ENCODE assay signal across 8 cellular contexts in genomic region chr14:105299654-105300541, GRCh38. TPM values are rescaled to one million over a fixed set of nuclear protein-coding genes. Genes with fewer than 3 reads are reported as not detected.
DNase-seq lines count a peak whose midpoint lies in the region; ATAC-seq and TF ChIP-seq lines count a peak whose summit lies in the region.

No MANE protein-coding gene starts in this region.

- intact Hi-C loops in A673 (cut with micrococcal nuclease; ENCODE audit: unreplicated experiment) = no loop called here

- H3K9me3 ChIP-seq in A673 (ENCODE audit: low read depth, low read length, poor library complexity, severe bottlenecking) = no peaks in the 10 kb centered on the region
- no peaks in the 10 kb centered on the region for H3K9me3 ChIP-seq in SK-N-SH
- H3K9me3 ChIP-seq in ectodermal cell (ENCODE audit: control insufficient read depth, low read length) = no peaks in the 10 kb centered on the region

- CTCF ChIA-PET in A673 (lab: Charles Lee) = interaction anchor here (0.6 kb wide), 1 partner anchor 1440 kb away, joined by 3 read pairs; no protein-coding TSS in a partner anchor
- CTCF ChIA-PET in SK-N-SH (lab: Yijun Ruan, JAX) = interaction anchor here (0.9 to 1.6 kb wide), 5 partner anchors 9 to 254 kb away, joined by 3 to 6 read pairs (median 4); no protein-coding TSS in a partner anchor

- peak overlapping the region; percentile 76 to 92 (median 88) for H3K4me3 Mint-ChIP-seq in naive B cell

- TF ChIP-seq RAD21 in SK-N-SH (IDR thresholded peaks at IDR 0.05; ENCODE audit: low read length) = no peak

- H3K9ac ChIP-seq in SK-N-SH = peak overlapping the region; percentile 81

- DNase-seq in A673 (ENCODE audit: low spot score) (peak; percentile 26), SK-N-SH (peak; percentile 37), naive B cell (no peak), occipital lobe (lab: John Stamatoyannopoulos, UW) (no peak), foreskin melanocyte (no peak)

- ATAC-seq in GM18861 (IDR thresholded peaks at IDR 0.05; ENCODE audit: unreplicated experiment) = peak; percentile 19
- peak; percentile 7 for ATAC-seq in HG03066 (IDR thresholded peaks at IDR 0.05; ENCODE audit: low read depth, unreplicated experiment)
- ATAC-seq in naive B cell (ENCODE audit: low read depth in 2 of 2) = peak in 1 of 2 donors; percentile 2

- H3K79me2 ChIP-seq in SK-N-SH (ENCODE audit: insufficient read depth) = peaks cover 53% of the 10 kb centered on the region

- H3K27ac Mint-ChIP-seq in naive B cell = peak overlapping the region in 5 of 6 donors; percentile 9 to 75 (median 62)

- peaks cover 3% of the 10 kb centered on the region for H3F3A ChIP-seq in SK-N-SH (replicated peaks; ENCODE audit: insufficient read depth)

- TF ChIP-seq CTCF in A673 (conservative IDR thresholded peaks at IDR 0.05; ENCODE audit: low read depth, low read length) = no peak
- TF ChIP-seq CTCF in SK-N-SH (IDR thresholded peaks at IDR 0.05) = no peak

- peak overlapping the region; percentile 98 for H3K4me2 ChIP-seq in SK-N-SH

- no peak for TF ChIP-seq EP300 in SK-N-SH (IDR thresholded peaks at IDR 0.05; ENCODE audit: borderline replicate concordance in 1 of 2, low read depth in 1 of 2, low read length in 1 of 2)

- H3K27ac ChIP-seq in A673 (ENCODE audit: low read depth, low read length, poor library complexity, severe bottlenecking) (peak overlapping the region; percentile 91), SK-N-SH (ENCODE audit: low read depth in 2 of 2, low read length in 1 of 2) (peak overlapping the region; percentile 90 to 92; a peak in 3 of 4 replicates), ectodermal cell (ENCODE audit: insufficient read depth, low read depth, low read length, poor library complexity, severe bottlenecking) (no peak overlapping the region)

- H3K4me3 ChIP-seq in A673 (ENCODE audit: low read depth, low read length, poor library complexity, severe bottlenecking) (peak overlapping the region; percentile 88), SK-N-SH (ENCODE audit: low read depth in 2 of 2, low read length in 1 of 2) (peak overlapping the region; percentile 68 to 85), ectodermal cell (ENCODE audit: insufficient read depth, low read depth, low read length) (peak overlapping the region; percentile 76)

- H3K4me1 ChIP-seq in A673 (ENCODE audit: insufficient read depth, low read length, poor library complexity, severe bottlenecking) (no peaks in the 10 kb centered on the region), SK-N-SH (ENCODE audit: control insufficient read depth in 1 of 2, insufficient read depth in 2 of 2, low read depth in 1 of 2, low read length in 1 of 2) (peaks cover 0 to 10% of the 10 kb centered on the region in 2 experiments; a peak in 2 of 4 replicates), ectodermal cell (ENCODE audit: control insufficient read depth, insufficient read depth, low read length) (no peaks in the 10 kb centered on the region)

- H3K27me3 Mint-ChIP-seq in naive B cell = no peaks in the 10 kb centered on the region

- 11% methylated on average over 19 of the region's 54 CpGs for WGBS in SK-N-SH (ENCODE audit: low lambda C conversion rate)
- WGBS in ectodermal cell, 2 experiments = 12 to 13% methylated on average over 54 of the region's 54 CpGs

- no peaks in the 10 kb centered on the region for H3K9me2 ChIP-seq in SK-N-SH

- H3K27me3 ChIP-seq in A673 (replicated peaks; ENCODE audit: insufficient read depth, low read depth, low read length, poor library complexity) = no peaks in the 10 kb centered on the region
- no peaks in the 10 kb centered on the region for H3K27me3 ChIP-seq in SK-N-SH (ENCODE audit: insufficient read depth)
- peaks cover 17% of the 10 kb centered on the region for H3K27me3 ChIP-seq in ectodermal cell (ENCODE audit: control insufficient read depth, insufficient read depth, low read length, poor library complexity, severe bottlenecking)

- POLR2A ChIA-PET in A673 (lab: Charles Lee; ENCODE audit: low non-redundant PET) (no interaction called here), SK-N-SH (lab: Yijun Ruan, JAX) (interaction anchor here (0.7 to 1.9 kb wide), 4 partner anchors 8 to 517 kb away, joined by 3 to 7 read pairs (median 4); no protein-coding TSS in a partner anchor)

- H3K4me1 Mint-ChIP-seq in naive B cell = peaks cover 15 to 36% (median 32%) of the 10 kb centered on the region in 3 donors

- H3K36me3 Mint-ChIP-seq in naive B cell = no peaks in the 10 kb centered on the region

- H3K36me3 ChIP-seq in A673 (ENCODE audit: insufficient read depth, low read length, poor library complexity, severe bottlenecking) = no peaks in the 10 kb centered on the region
- no peaks in the 10 kb centered on the region for H3K36me3 ChIP-seq in SK-N-SH (replicated peaks in 1 of 2; ENCODE audit: control insufficient read depth in 1 of 2, insufficient read depth in 2 of 2, low read length in 1 of 2)
- no peaks in the 10 kb centered on the region for H3K36me3 ChIP-seq in ectodermal cell (ENCODE audit: control insufficient read depth, insufficient read depth, low read length)

- no TSS peak for BruUV-seq in A673 (replicated peaks; lab: Mats Ljungman, UMichigan)

- 0 out of 2 replicates have a peak overlapping the region, but pooled peaks have one; percentile 35 for H2AFZ ChIP-seq in SK-N-SH (ENCODE audit: low read depth)

- no peaks in the 10 kb centered on the region for H3K9me3 Mint-ChIP-seq in naive B cell

- peaks cover 22% of the 10 kb centered on the region for H4K20me1 ChIP-seq in SK-N-SH (ENCODE audit: insufficient read depth)

TF ChIP-seq in SK-N-SH, 30 proteins besides CTCF, POLR2A, EP300 and RAD21 (continues in another document):
- TF ChIP-seq JUND (IDR thresholded peaks at IDR 0.05) (no peak), SIN3A (IDR thresholded peaks at IDR 0.05; ENCODE audit: borderline replicate concordance, low read depth, low read length) (no peak), RCOR1 (IDR thresholded peaks at IDR 0.05; ENCODE audit: low read length) (peak; percentile 60; the same call in 1 of the 2 replicates), GABPA (IDR thresholded peaks at IDR 0.05; ENCODE audit: low read depth) (no peak), SMC3 (IDR thresholded peaks at IDR 0.05; ENCODE audit: low read depth, low read length) (no peak), ZBTB33 (IDR thresholded peaks at IDR 0.05; ENCODE audit: borderline replicate concordance, low read depth) (no peak), FOXJ3 (CRISPR knock-in tag; IDR thresholded peaks at IDR 0.05) (no peak), FOXM1 (IDR thresholded peaks at IDR 0.05; ENCODE audit: low read depth) (no peak)
- TF ChIP-seq, protein P1, sequence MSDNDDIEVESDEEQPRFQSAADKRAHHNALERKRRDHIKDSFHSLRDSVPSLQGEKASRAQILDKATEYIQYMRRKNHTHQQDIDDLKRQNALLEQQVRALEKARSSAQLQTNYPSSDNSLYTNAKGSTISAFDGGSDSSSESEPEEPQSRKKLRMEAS (IDR thresholded peaks at IDR 0.05; ENCODE audit: low read depth) = no peak
- TF ChIP-seq, protein P2, sequence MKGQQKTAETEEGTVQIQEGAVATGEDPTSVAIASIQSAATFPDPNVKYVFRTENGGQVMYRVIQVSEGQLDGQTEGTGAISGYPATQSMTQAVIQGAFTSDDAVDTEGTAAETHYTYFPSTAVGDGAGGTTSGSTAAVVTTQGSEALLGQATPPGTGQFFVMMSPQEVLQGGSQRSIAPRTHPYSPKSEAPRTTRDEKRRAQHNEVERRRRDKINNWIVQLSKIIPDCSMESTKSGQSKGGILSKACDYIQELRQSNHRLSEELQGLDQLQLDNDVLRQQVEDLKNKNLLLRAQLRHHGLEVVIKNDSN (IDR thresholded peaks at IDR 0.05; ENCODE audit: borderline replicate concordance, low read depth) = no peak

RNA-seq across cellular contexts. Expression of gene BRF1, which starts 0.9 kb away (rescaled TPM):
- total RNA-seq in A673 (2021) = 41.8 and 48.0 TPM in 2 replicates
- polyA plus RNA-seq in SK-N-SH (2012; rRNA removed) = 10.2 and 15.7 TPM in 2 replicates
- polyA plus RNA-seq in SK-N-SH (2012; cell fraction: cytosol; rRNA removed) = 6.7 and 10.4 TPM in 2 replicates
- 48.8 and 58.4 TPM in 2 replicates for polyA plus RNA-seq in SK-N-SH (2012; cell fraction: nucleus; rRNA removed)
- polyA plus RNA-seq in ectodermal cell (2013, experiment 1 of 4) = 27.3 TPM
- 29.6 TPM for polyA plus RNA-seq in ectodermal cell (2013, experiment 2 of 4)
- polyA plus RNA-seq in ectodermal cell (2013, experiment 3 of 4) = 25.8 TPM
- 27.4 TPM for polyA plus RNA-seq in ectodermal cell (2013, experiment 4 of 4)
- polyA plus RNA-seq in naive B cell (ENCODE audit: low read depth in 6 of 6) = 1 to 10 TPM; 3.1 to 8.9 (median 6.0) TPM
- 61.1 TPM for total RNA-seq in occipital lobe

RNA-seq across cellular contexts. Expression of gene PACS2, which starts 14.7 kb away (rescaled TPM):
- total RNA-seq in A673 (2021) (52.5 and 63.4 TPM in 2 replicates), occipital lobe (75.8 TPM)
- polyA plus RNA-seq in SK-N-SH (2012; rRNA removed) (27.4 and 42.7 TPM in 2 replicates), naive B cell (ENCODE audit: low read depth in 6 of 6) (1 to 10 TPM; 1.3 to 3.7 (median 1.5) TPM)
- polyA plus RNA-seq in SK-N-SH (2012; cell fraction: cytosol; rRNA removed) = 17.6 and 26.9 TPM in 2 replicates
- 174 and 202 TPM in 2 replicates for polyA plus RNA-seq in SK-N-SH (2012; cell fraction: nucleus; rRNA removed)
- 42.9 TPM for polyA plus RNA-seq in ectodermal cell (2013, experiment 1 of 4)
- polyA plus RNA-seq in ectodermal cell (2013, experiment 2 of 4) = 43.2 TPM
- polyA plus RNA-seq in ectodermal cell (2013, experiment 3 of 4) = 39.9 TPM
- 38.0 TPM for polyA plus RNA-seq in ectodermal cell (2013, experiment 4 of 4)

RNA-seq across cellular contexts. Expression of gene BTBD6, which starts 51.6 kb away (rescaled TPM):
- total RNA-seq in A673 (2021) = 39.5 and 39.9 TPM in 2 replicates
- polyA plus RNA-seq in SK-N-SH (2012; rRNA removed) = 20.9 and 21.0 TPM in 2 replicates
- polyA plus RNA-seq in SK-N-SH (2012; cell fraction: cytosol; rRNA removed) = 10.8 and 15.6 TPM in 2 replicates
- 53.9 and 56.9 TPM in 2 replicates for polyA plus RNA-seq in SK-N-SH (2012; cell fraction: nucleus; rRNA removed)
- polyA plus RNA-seq in ectodermal cell (2013, experiment 1 of 4) = 23.5 TPM
- 24.1 TPM for polyA plus RNA-seq in ectodermal cell (2013, experiment 2 of 4)
- polyA plus RNA-seq in ectodermal cell (2013, experiment 3 of 4) = 19.3 TPM
- polyA plus RNA-seq in ectodermal cell (2013, experiment 4 of 4) = 18.6 TPM
- 1 to 10 TPM; 2.9 to 9.4 (median 6.1) TPM for polyA plus RNA-seq in naive B cell (ENCODE audit: low read depth in 6 of 6)
- 45.4 TPM for total RNA-seq in occipital lobe

Comparison
In these comparisons a context has a peak if more than half of its experiments do, and no peak if none do; other contexts are left out.
1. DNase-seq: peak in A673 (single experiment) and SK-N-SH (single experiment); none in naive B cell (single experiment), occipital lobe (single experiment) and foreskin melanocyte (single experiment).
2. Peak in every context shown above with its lines, with median percentiles within 50 percentile points of each other: H3K4me3 ChIP-seq.